8 cellular contexts compared by ENCODE assay signal in the genomic region with DNA sequence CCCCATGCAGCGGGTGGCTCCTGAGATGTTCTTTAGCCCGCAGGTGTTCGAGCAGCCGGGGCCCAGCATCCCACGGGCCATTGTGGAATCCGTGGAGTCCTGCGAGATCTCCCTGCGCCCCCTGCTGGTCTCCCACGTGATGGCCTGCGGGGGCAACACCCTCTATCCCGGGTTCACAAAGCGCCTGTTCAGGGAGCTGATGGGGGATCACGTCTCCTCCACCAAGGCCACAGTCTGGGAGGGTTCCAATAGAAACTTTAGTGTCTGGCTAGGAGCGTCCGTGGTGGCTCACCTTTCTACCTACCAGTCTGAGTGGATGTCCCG.
A peak's percentile ranks its signal among the peaks of the same experiment; 100 is the strongest.
DNase-seq lines count a peak whose midpoint lies in the region; ATAC-seq and TF ChIP-seq lines count a peak whose summit lies in the region.

No MANE protein-coding gene starts in this region.

- H3K36me3 ChIP-seq in mucosa of descending colon (ENCODE audit: low read depth) = no peaks in the 10 kb centered on the region

- no peak overlapping the region for H3K27ac ChIP-seq in coronary artery

- no peaks in the 10 kb centered on the region for H3K9me3 ChIP-seq in mucosa of descending colon

- intact Hi-C loops in mucosa of descending colon (cut with DNase I, micrococcal nuclease) = loop anchor here in 1 of 2 donors (10.0 kb wide), 1 partner anchor 331 kb away; no protein-coding TSS in a partner anchor

- DNase-seq in DMS 273 (lab: John Stamatoyannopoulos, UW; ENCODE audit: unreplicated experiment) = peak; percentile 69
- no peak for DNase-seq in DMS 273 treated with DMSO at 0.1 percent for 48 hours (lab: John Stamatoyannopoulos, UW)
- DNase-seq in NAMALWA (ENCODE audit: low spot score) = peak; percentile 33
- peak; percentile 69 for DNase-seq in coronary artery (ENCODE audit: low spot score)
- DNase-seq in mucosa of descending colon = peak; percentile 57 to 82 (median 77)
- no peak for DNase-seq in AML-193 (lab: John Stamatoyannopoulos, UW)
- DNase-seq in cerebellar nuclear complex (lab: John Stamatoyannopoulos, UW) = no peak
- DNase-seq in hippocampal formation (lab: John Stamatoyannopoulos, UW) = no peak

- no peaks in the 10 kb centered on the region for H3K4me1 ChIP-seq in mucosa of descending colon (ENCODE audit: low read depth)

- H3K4me3 ChIP-seq in coronary artery (no peak overlapping the region), mucosa of descending colon (no peak overlapping the region)

- TF ChIP-seq CTCF in coronary artery (IDR thresholded peaks at IDR 0.05) = peak; percentile 45
- peak; percentile 61 for TF ChIP-seq CTCF in mucosa of descending colon (IDR thresholded peaks at IDR 0.05)

- peak; percentile 83 for ATAC-seq in mucosa of descending colon

Comparison
In these comparisons a context has a peak if more than half of its experiments do, and no peak if none do; other contexts are left out.
1. DNase-seq: peak in DMS 273 (single experiment), NAMALWA (single experiment), coronary artery (single experiment) and mucosa of descending colon (3 of 3); none in DMS 273 treated with DMSO at 0.1 percent for 48 hours (single experiment), AML-193 (0 of 2), cerebellar nuclear complex (0 of 2) and hippocampal formation (0 of 2).